In genomic region chr3:63914312-63914711, GRCh38 we compare ENCODE assay signal across 1 cellular context.
TF ChIP-seq lines count a peak whose summit lies in the region.

No MANE protein-coding gene starts in this region.

TF ChIP-seq in HepG2, 621 proteins besides CTCF, POLR2A, EP300 and RAD21:
- 0 out of 2 replicates have a peak, but pooled peaks have one; percentile 27 for TF ChIP-seq MAFF (IDR thresholded peaks at IDR 0.05; ENCODE audit: low read depth, low read length)
- no peak for TF ChIP-seq ZBTB21 (CRISPR knock-in tag; IDR thresholded peaks at IDR 0.05)
- TF ChIP-seq CEBPB (IDR thresholded peaks at IDR 0.05; ENCODE audit: borderline replicate concordance, low read depth, low read length), result peak; percentile 54; the same call in 1 of the 2 replicates
- peak in 1 of 2 experiments; percentile 28; a peak in 1 of 4 replicates for TF ChIP-seq MAFK (conservative IDR thresholded peaks at IDR 0.05 in 1 of 2, IDR thresholded peaks at IDR 0.05 in 1 of 2; ENCODE audit: low read length in 2 of 2)
- no peak for TF ChIP-seq SMARCC2 (IDR thresholded peaks at IDR 0.05)
